Comparison of ENCODE assay signal across 19 cellular contexts in genomic region chr2:220783651-220784050, GRCh38.
DNase-seq lines count a peak whose midpoint lies in the region; ATAC-seq and TF ChIP-seq lines count a peak whose summit lies in the region.
"Had no signal": no experiment of that assay in that cellular context is flagged by ENCODE, and none has a peak within 500 bp of the region (broad histone marks: within the 10 kb centered on the region; RNA-seq: fewer than 3 reads in every experiment).

No MANE protein-coding gene starts in this region.

- POLR2A ChIA-PET in GM10248 (lab: Yijun Ruan, JAX) = no interaction called here

- no peak for ATAC-seq in GM21786 (IDR thresholded peaks at IDR 0.05; ENCODE audit: unreplicated experiment)
- ATAC-seq: K562 had no signal

- no peak for TF ChIP-seq CTCF in GM10248 (IDR thresholded peaks at IDR 0.05; ENCODE audit: control extremely low read depth, extremely low read depth, low read depth, missing control alignments)

- CTCF ChIA-PET in GM10248 (lab: Yijun Ruan, JAX) = no interaction called here

- peak; percentile 11 for DNase-seq in NCI-H2029 (lab: John Stamatoyannopoulos, UW)
- DNase-seq in NCI-H2029 treated with DMSO at 0.1 percent for 48 hours (lab: John Stamatoyannopoulos, UW) = no peak
- DNase-seq in NCI-H146 (lab: John Stamatoyannopoulos, UW) = peak; percentile 77
- DNase-seq in NCI-H69 (lab: John Stamatoyannopoulos, UW) = peak; percentile 83
- DNase-seq in amniotic epithelial cell (ENCODE audit: low read depth) = peak; percentile 10
- no peak for DNase-seq in DMS 273 (lab: John Stamatoyannopoulos, UW; ENCODE audit: unreplicated experiment)
- DNase-seq in GM10248 (ENCODE audit: extremely low spot score) = no peak
- DNase-seq: BE2C; Caco-2; CD4-positive, CD25-positive, alpha-beta regulatory T cell; DMS153; GOT3; NCI-H1417 treated with DMSO at 0.1 percent for 48 hours; NCI-H2227 treated with DMSO at 0.1 percent for 48 hours; NCI-H510A treated with DMSO at 0.1 percent for 48 hours; Peyer's patch; SW 1271 had no signal

Comparison
In these comparisons a context has a peak if more than half of its experiments do, and no peak if none do; other contexts are left out.
1. DNase-seq: peak in NCI-H2029 (single experiment), NCI-H146 (single experiment), NCI-H69 (single experiment) and amniotic epithelial cell (single experiment); none in NCI-H2029 treated with DMSO at 0.1 percent for 48 hours (single experiment), DMS 273 (single experiment) and GM10248 (single experiment).